Comparison of ENCODE assay signal across 15 cellular contexts in the genomic region with DNA sequence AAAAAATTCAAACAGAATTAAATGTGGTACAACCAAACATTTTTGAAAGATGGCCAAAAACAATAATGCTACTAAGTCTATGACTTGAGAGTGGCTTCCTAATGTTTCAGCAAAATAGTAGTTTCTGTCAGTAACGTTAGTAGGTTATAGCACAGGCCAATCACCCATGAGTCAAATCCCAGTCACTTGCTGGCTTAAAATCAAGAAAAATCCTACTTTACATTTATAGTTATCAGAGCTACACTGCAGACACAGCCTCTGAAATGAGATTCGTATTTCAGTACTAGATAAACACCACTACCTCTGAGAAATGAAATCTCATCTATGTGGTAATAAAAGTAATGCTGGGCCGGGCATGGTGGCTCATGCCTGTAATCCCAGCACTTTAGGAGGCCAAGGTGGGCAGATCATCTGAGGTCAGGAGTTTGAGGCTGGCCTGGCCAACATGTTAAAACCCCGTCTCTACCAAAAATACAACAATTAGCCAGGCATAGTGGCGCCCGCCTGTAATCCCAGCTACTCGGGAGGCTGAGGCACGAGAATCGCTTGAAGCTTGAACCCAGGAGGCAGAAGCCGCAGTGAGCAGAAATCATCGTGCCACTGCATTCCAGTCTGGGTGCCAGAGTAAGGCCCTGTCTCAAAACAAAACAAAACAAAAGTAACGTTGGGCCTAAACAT. TPM values are rescaled to one million over a fixed set of nuclear protein-coding genes. Genes with fewer than 3 reads are reported as not detected.
A peak's percentile ranks its signal among the peaks of the same experiment; 100 is the strongest.
DNase-seq lines count a peak whose midpoint lies in the region; ATAC-seq, FAIRE-seq and TF ChIP-seq lines count a peak whose summit lies in the region.
"Had no signal": no experiment of that assay in that cellular context is flagged by ENCODE, and none has a peak within 500 bp of the region (broad histone marks: within the 10 kb centered on the region; RNA-seq: fewer than 3 reads in every experiment).

No MANE protein-coding gene starts in this region.

- H3K4me2 ChIP-seq in PC-3 (ENCODE audit: low read length) (peak overlapping the region; percentile 55), endothelial cell of umbilical vein (ENCODE audit: insufficient read depth, low read length) (peak overlapping the region; percentile 16)

- H3K9me1 ChIP-seq in endothelial cell of umbilical vein (replicated peaks; ENCODE audit: control insufficient read depth, extremely low read depth, insufficient read depth, low read length) = no peaks in the 10 kb centered on the region

- H3K27ac ChIP-seq in PC-3 (ENCODE audit: low read length) = peak overlapping the region; percentile 80
- peak overlapping the region; percentile 16 for H3K27ac ChIP-seq in endothelial cell of umbilical vein (ENCODE audit: insufficient read depth, low read depth, low read length)
- no peak overlapping the region for H3K27ac ChIP-seq in CD8-positive, alpha-beta memory T cell (ENCODE audit: low read depth, low read length)

- no peak overlapping the region for H3K4me3 Mint-ChIP-seq in CD8-positive, alpha-beta memory T cell
- H3K4me3 Mint-ChIP-seq: central memory CD8-positive, alpha-beta T cell; neural crest cell had no signal

- H3K27me3 Mint-ChIP-seq in CD8-positive, alpha-beta memory T cell = no peaks in the 10 kb centered on the region
- H3K27me3 Mint-ChIP-seq: CD4-positive, alpha-beta memory T cell; central memory CD8-positive, alpha-beta T cell had no signal

- CTCF ChIA-PET in BJ (lab: Yijun Ruan, JAX) (interaction anchor here (2.2 kb wide), 1 partner anchor 26 kb away, joined by 7 read pairs; no protein-coding TSS in a partner anchor), PC-3 (lab: Charles Lee) (interaction anchor here (0.6 to 1.7 kb wide), 2 partner anchors 80 to 81 kb away, joined by 3 to 6 read pairs; no protein-coding TSS in a partner anchor), endothelial cell of umbilical vein (lab: Charles Lee) (interaction anchor here (0.8 to 7.5 kb wide), 5 partner anchors 16 to 81 kb away, joined by 3 to 38 read pairs (median 4); no protein-coding TSS in a partner anchor)
- CTCF ChIA-PET in CD8-positive, alpha-beta memory T cell (lab: Charles Lee) = no interaction called here

- H3K4me1 Mint-ChIP-seq in CD8-positive, alpha-beta memory T cell = peaks cover 33 to 43% (median 39%) of the 10 kb centered on the region in 3 donors

- H3K9me2 ChIP-seq in PC-3 (replicated peaks; ENCODE audit: low read length) = no peaks in the 10 kb centered on the region

- POLR2A ChIA-PET in BJ (lab: Charles Lee) = no interaction called here
- POLR2A ChIA-PET in PC-3 (lab: Charles Lee; ENCODE audit: unreplicated experiment) = no interaction called here
- POLR2A ChIA-PET in endothelial cell of umbilical vein (lab: Charles Lee) = no interaction called here
- POLR2A ChIA-PET in CD8-positive, alpha-beta memory T cell (lab: Charles Lee) = no interaction called here

- H3K79me2 ChIP-seq in PC-3 (ENCODE audit: low read length) (peaks cover 31% of the 10 kb centered on the region), endothelial cell of umbilical vein (ENCODE audit: control insufficient read depth, insufficient read depth, low read length) (peaks cover 65% of the 10 kb centered on the region)

- BruUV-seq in PC-3 (replicated peaks; lab: Mats Ljungman, UMichigan) (no TSS peak), endothelial cell of umbilical vein (replicated peaks; lab: Mats Ljungman, UMichigan) (no TSS peak)

- H4K20me1 ChIP-seq in PC-3 (ENCODE audit: low read length) (no peaks in the 10 kb centered on the region), endothelial cell of umbilical vein (replicated peaks; ENCODE audit: control insufficient read depth, extremely low read depth, insufficient read depth, low read length) (no peaks in the 10 kb centered on the region)

- 0 out of 2 replicates have a peak, but pooled peaks cover 1% of the 10 kb centered on the region for H3K36me3 ChIP-seq in BJ (ENCODE audit: control insufficient read depth, insufficient read depth, low read length)
- H3K36me3 ChIP-seq in PC-3 (ENCODE audit: low read depth, low read length) = peaks cover 14% of the 10 kb centered on the region
- peaks cover 4 to 11% of the 10 kb centered on the region in 2 experiments for H3K36me3 ChIP-seq in endothelial cell of umbilical vein (ENCODE audit: control insufficient read depth in 2 of 2, extremely low read depth in 1 of 2, insufficient read depth in 2 of 2, low read length in 2 of 2)
- H3K36me3 ChIP-seq in CD8-positive, alpha-beta memory T cell (ENCODE audit: insufficient read depth, low read length) = no peaks in the 10 kb centered on the region

- no peaks in the 10 kb centered on the region for H3K9me3 Mint-ChIP-seq in CD8-positive, alpha-beta memory T cell
- H3K9me3 Mint-ChIP-seq: CD4-positive, alpha-beta memory T cell; central memory CD8-positive, alpha-beta T cell; neural crest cell had no signal

- peak; percentile 17 for DNase-seq in BJ (ENCODE audit: low read depth)
- DNase-seq in PC-3 = peak; percentile 95
- peak; percentile 73 for DNase-seq in endothelial cell of umbilical vein (ENCODE audit: low read depth, low spot score)
- peak; percentile 25 for DNase-seq in posterior vena cava (ENCODE audit: low spot score)
- no peak for DNase-seq in DMS53 treated with DMSO at 0.1 percent for 48 hours (lab: John Stamatoyannopoulos, UW; ENCODE audit: unreplicated experiment)
- DNase-seq in COLO829 (ENCODE audit: low spot score) = no peak
- DNase-seq in GOT3 (lab: John Stamatoyannopoulos, UW) = no peak
- no peak for DNase-seq in CD8-positive, alpha-beta memory T cell
- DNase-seq: activated CD4-positive, alpha-beta T cell treated with anti-CD3 and anti-CD28 coated beads for 1 hour; CD4-positive, alpha-beta memory T cell; NCI-H1694 treated with DMSO at 0.1 percent for 48 hours; NK-92 treated with Interleukin-12 subunit alpha and Interleukin-12 subunit beta, amount 100 ng/mL, for 24 hours; SW 1271 had no signal

- H3K4me3 ChIP-seq in BJ (ENCODE audit: low read depth, low read length) = no peak overlapping the region
- no peak overlapping the region for H3K4me3 ChIP-seq in PC-3 (ENCODE audit: low read length)
- no peak overlapping the region for H3K4me3 ChIP-seq in endothelial cell of umbilical vein (replicated peaks in 1 of 3; ENCODE audit: insufficient read depth in 1 of 3, low read depth in 1 of 3, low read length in 3 of 3)
- H3K4me3 ChIP-seq in CD8-positive, alpha-beta memory T cell (ENCODE audit: low read length) = no peak overlapping the region

- H3K9ac ChIP-seq in PC-3 (ENCODE audit: low read length) (no peak overlapping the region), endothelial cell of umbilical vein (replicated peaks; ENCODE audit: extremely low read depth, insufficient read depth, low read length) (no peak overlapping the region)

- no peak overlapping the region for H2AFZ ChIP-seq in PC-3 (ENCODE audit: low read length)
- no peak overlapping the region for H2AFZ ChIP-seq in endothelial cell of umbilical vein (ENCODE audit: low read depth, low read length)

- H3K9me3 ChIP-seq in PC-3 (ENCODE audit: low read length) = no peaks in the 10 kb centered on the region
- H3K9me3 ChIP-seq in endothelial cell of umbilical vein (replicated peaks; ENCODE audit: control insufficient read depth, insufficient read depth, low read length) = no peaks in the 10 kb centered on the region
- no peaks in the 10 kb centered on the region for H3K9me3 ChIP-seq in CD8-positive, alpha-beta memory T cell (ENCODE audit: low read length)

- intact Hi-C loops in PC-3 (cut with micrococcal nuclease) = no loop called here
- intact Hi-C loops in endothelial cell of umbilical vein (cut with micrococcal nuclease) = no loop called here
- intact Hi-C loops in posterior vena cava (cut with DNase I) = no loop called here

- dilution Hi-C loops in endothelial cell of umbilical vein (cut with MboI; ENCODE audit: extremely low pct_ligation_motif_present, low sequenced_read_pairs) = no loop called here

- no peaks in the 10 kb centered on the region for H3F3A ChIP-seq in PC-3 (ENCODE audit: low read length, unreplicated experiment)

- no peak for TF ChIP-seq CTCF in BJ (IDR thresholded peaks at IDR 0.05; ENCODE audit: insufficient read depth, low read depth, low read length)
- TF ChIP-seq CTCF in PC-3 (conservative IDR thresholded peaks at IDR 0.05; ENCODE audit: low read depth, low read length) = no peak
- TF ChIP-seq CTCF in endothelial cell of umbilical vein (IDR thresholded peaks at IDR 0.05; ENCODE audit: extremely low read depth in 1 of 2, insufficient read depth in 1 of 2, low read depth in 1 of 2, low read length in 2 of 2) = no peak

- peak; percentile 44 for FAIRE-seq in endothelial cell of umbilical vein (lab: Jason Lieb, UNC)

- H3K27ac Mint-ChIP-seq in CD8-positive, alpha-beta memory T cell = no peak overlapping the region
- H3K27ac Mint-ChIP-seq: CD4-positive, alpha-beta memory T cell had no signal

- no peaks in the 10 kb centered on the region for H3K27me3 ChIP-seq in BJ (ENCODE audit: control insufficient read depth, insufficient read depth, low read length)
- H3K27me3 ChIP-seq in PC-3 (ENCODE audit: low read length) = no peaks in the 10 kb centered on the region
- no peaks in the 10 kb centered on the region for H3K27me3 ChIP-seq in endothelial cell of umbilical vein (ENCODE audit: control insufficient read depth in 2 of 2, insufficient read depth in 2 of 2, low read length in 2 of 2)
- H3K27me3 ChIP-seq in CD8-positive, alpha-beta memory T cell (ENCODE audit: insufficient read depth, low read length, poor library complexity, severe bottlenecking) = no peaks in the 10 kb centered on the region

- ATAC-seq in PC-3 = peak; percentile 91

- H3K36me3 Mint-ChIP-seq in CD8-positive, alpha-beta memory T cell = peaks cover 7 to 46% (median 35%) of the 10 kb centered on the region in 3 donors

- H3K4me1 ChIP-seq in PC-3 (ENCODE audit: insufficient read depth, low read length) = peaks cover 37% of the 10 kb centered on the region
- peaks cover 38% of the 10 kb centered on the region for H3K4me1 ChIP-seq in endothelial cell of umbilical vein (ENCODE audit: control insufficient read depth, extremely low read depth, insufficient read depth, low read length)
- peaks cover 5% of the 10 kb centered on the region for H3K4me1 ChIP-seq in CD8-positive, alpha-beta memory T cell (ENCODE audit: insufficient read depth, low read length)

- no peak for TF ChIP-seq POLR2A in endothelial cell of umbilical vein (IDR thresholded peaks at IDR 0.05; ENCODE audit: low read depth, low read length)

RNA-seq across cellular contexts. Expression of a gene that starts 6.1 kb away (rescaled TPM):
- polyA plus RNA-seq in BJ (2011; rRNA removed) (3.2 and 6.3 TPM in 2 replicates), endothelial cell of umbilical vein (5.2 and 7.2 TPM in 2 replicates)
- 4.8 and 5.3 TPM in 2 replicates for polyA minus RNA-seq in BJ (2011; rRNA and poly(A)+ RNA removed)
- total RNA-seq in PC-3 (2014; rRNA removed) (6.2 and 7.6 TPM in 2 replicates), endothelial cell of umbilical vein (21.0 and 25.9 TPM in 2 replicates), posterior vena cava (10 to 100 TPM; 13.9 to 16.3 TPM)
- polyA plus RNA-seq in endothelial cell of umbilical vein (2011; cell fraction: cytosol; rRNA removed) = 4.1 and 4.7 TPM in 2 replicates
- 37.6 and 50.7 TPM in 2 replicates for polyA plus RNA-seq in endothelial cell of umbilical vein (2011; cell fraction: nucleus; rRNA removed)
- polyA plus RNA-seq in endothelial cell of umbilical vein (2012) = 12.7 and 17.6 TPM in 2 replicates
- 22.7 and 24.9 TPM in 2 replicates for polyA minus RNA-seq in endothelial cell of umbilical vein
- polyA minus RNA-seq in endothelial cell of umbilical vein (2011; cell fraction: cytosol; rRNA and poly(A)+ RNA removed) = 0.10 TPM
- 77.7 and 115 TPM in 2 replicates for polyA minus RNA-seq in endothelial cell of umbilical vein (2011; cell fraction: nucleus; rRNA and poly(A)+ RNA removed)
- total RNA-seq in CD8-positive, alpha-beta memory T cell = 1 to 10 TPM; 5.9 to 7.4 TPM
- polyA plus RNA-seq in CD8-positive, alpha-beta memory T cell = 1.7 TPM

RNA-seq across cellular contexts. Expression of a gene that starts 35.4 kb away (rescaled TPM):
- polyA plus RNA-seq in BJ (2011; rRNA removed) (not detected in 2 replicates), endothelial cell of umbilical vein (0.06 TPM in 1 of 2 replicates, not detected in the other)
- not detected in 2 replicates for polyA minus RNA-seq in BJ (2011; rRNA and poly(A)+ RNA removed)
- total RNA-seq in PC-3 (2014; rRNA removed) (not detected in 2 replicates), endothelial cell of umbilical vein (not detected in 2 replicates), posterior vena cava (not detected)
- polyA plus RNA-seq in endothelial cell of umbilical vein (2011; cell fraction: cytosol; rRNA removed) = not detected in 2 replicates
- not detected in 2 replicates for polyA plus RNA-seq in endothelial cell of umbilical vein (2011; cell fraction: nucleus; rRNA removed)
- not detected in 2 replicates for polyA plus RNA-seq in endothelial cell of umbilical vein (2012)
- polyA minus RNA-seq in endothelial cell of umbilical vein = not detected in 2 replicates
- polyA minus RNA-seq in endothelial cell of umbilical vein (2011; cell fraction: cytosol; rRNA and poly(A)+ RNA removed) = not detected
- not detected in 2 replicates for polyA minus RNA-seq in endothelial cell of umbilical vein (2011; cell fraction: nucleus; rRNA and poly(A)+ RNA removed)
- total RNA-seq in CD8-positive, alpha-beta memory T cell = not detected
- polyA plus RNA-seq in CD8-positive, alpha-beta memory T cell = not detected
- total RNA-seq: CD4-positive, alpha-beta memory T cell had no signal
- polyA plus RNA-seq: CD4-positive, alpha-beta memory T cell had no signal

Comparison
In these comparisons a context has a peak if more than half of its experiments do, and no peak if none do; other contexts are left out.
1. DNase-seq: peak in BJ (single experiment), PC-3 (single experiment), endothelial cell of umbilical vein (single experiment) and posterior vena cava (single experiment); none in DMS53 treated with DMSO at 0.1 percent for 48 hours (single experiment), COLO829 (single experiment), GOT3 (single experiment) and CD8-positive, alpha-beta memory T cell (0 of 5).